28 cellular contexts compared by ENCODE assay signal in the genomic region with DNA sequence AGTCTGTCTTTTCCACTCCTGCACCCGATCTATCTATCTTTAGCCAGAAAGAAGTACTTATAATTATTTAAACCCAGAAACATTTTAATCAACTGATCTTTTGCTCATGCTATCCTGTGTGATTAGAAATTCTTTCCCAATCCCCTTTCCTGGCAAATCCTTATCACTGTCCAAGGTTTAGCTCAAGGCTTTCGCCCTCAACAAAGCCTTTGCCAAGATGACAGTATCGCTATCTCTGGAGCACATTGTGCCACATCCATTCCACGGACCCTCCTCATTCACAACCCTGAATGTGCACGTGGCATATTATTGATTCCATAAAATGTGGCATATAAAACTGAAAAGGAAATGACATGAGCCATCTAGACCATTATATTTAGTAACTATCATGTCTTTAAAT.
"Had no signal": no experiment of that assay in that cellular context is flagged by ENCODE, and none has a peak within 500 bp of the region (broad histone marks: within the 10 kb centered on the region; RNA-seq: fewer than 3 reads in every experiment).

No MANE protein-coding gene starts in this region.

- H3K36me3 ChIP-seq: neural progenitor cell, ovary, spleen, suprapubic skin, tibial artery, transverse colon, upper lobe of right lung, vagina had no signal

- H3K4me2 ChIP-seq: neural progenitor cell, smooth muscle cell had no signal

- H3K27ac ChIP-seq: neural progenitor cell, ovary, parathyroid adenoma, psoas muscle, skin epidermis, spleen, suprapubic skin, tibial artery, transverse colon, upper lobe of right lung, vagina had no signal

- H3K4me1 ChIP-seq: neural progenitor cell, psoas muscle, spleen, suprapubic skin, testis, tibial artery, transverse colon, upper lobe of right lung, vagina had no signal

- H2AFZ ChIP-seq: neural progenitor cell, parathyroid adenoma had no signal

- H3K9me3 ChIP-seq: ovary, psoas muscle, suprapubic skin, testis, tibial artery, transverse colon, upper lobe of right lung, vagina had no signal

- H3K4me3 ChIP-seq: neural progenitor cell, ovary, psoas muscle, skin epidermis, smooth muscle cell, spleen, suprapubic skin, testis, tibial artery, transverse colon, upper lobe of right lung, vagina had no signal

- H3K27me3 ChIP-seq: neural progenitor cell, ovary, spleen, suprapubic skin, testis, tibial artery, transverse colon, upper lobe of right lung, vagina had no signal

- DNase-seq: natural killer cell; occipital lobe; ovary; posterior cingulate gyrus; psoas muscle; right cardiac atrium; spleen; stimulated activated CD4-positive, alpha-beta T cell treated with anti-CD3 and anti-CD28 coated beads, Interleukin-12 subunit alpha, Interleukin-12 subunit beta, amount 100 ng/mL, for 4 hours; stimulated activated CD4-positive, alpha-beta T cell treated with anti-CD3 and anti-CD28 coated beads, Interleukin-1b, Interleukin-23, amount 100 ng/mL, for 48 hours; stimulated activated CD4-positive, alpha-beta T cell treated with anti-CD3 and anti-CD28 coated beads, Interleukin-4, amount 100 ng/mL, for 1 hour; stimulated activated CD4-positive, alpha-beta T cell treated with anti-CD3 and anti-CD28 coated beads, Interleukin-4, amount 100 ng/mL, for 4 hours; stimulated activated CD8-positive, alpha-beta memory T cell treated with anti-CD3 and anti-CD28 coated beads, Interleukin-4, amount 100 ng/mL, for 48 hours; stimulated activated naive CD4-positive, alpha-beta T cell; stimulated activated naive CD8-positive, alpha-beta T cell treated with anti-CD3 and anti-CD28 coated beads, Interleukin-15, amount 100 ng/mL, for 72 hours; stimulated activated naive CD8-positive, alpha-beta T cell treated with anti-CD3 and anti-CD28 coated beads, Interleukin-15, Interleukin-2, amounts not matched to agents 100 U/mL and 50 U/mL, for 24 hours; substantia nigra; testis; tibial artery; transverse colon; upper lobe of right lung had no signal

- ATAC-seq: natural killer cell; psoas muscle; right cardiac atrium; sciatic nerve; stimulated activated memory B cell treated with anti-CD40 and anti-IgM and Interleukin-4, amounts not matched to agents 10 μg/mL and 1 μg/mL and 100 μg/mL, for 72 hours; stimulated activated naive CD8-positive, alpha-beta T cell treated with anti-CD3 and anti-CD28 coated beads, Interleukin-15, amount 100 ng/mL, for 72 hours; stimulated activated naive CD8-positive, alpha-beta T cell treated with anti-CD3 and anti-CD28 coated beads, Interleukin-15, Interleukin-2, amounts not matched to agents 100 U/mL and 50 U/mL, for 24 hours; upper lobe of right lung had no signal

- H3K9ac ChIP-seq: neural progenitor cell, parathyroid adenoma had no signal
